In genomic region chr16:11585460-11586374, GRCh38 we compare ENCODE assay signal across 1 cellular context.
A peak's percentile ranks its signal among the peaks of the same experiment; 100 is the strongest.
TF ChIP-seq lines count a peak whose summit lies in the region.

No MANE protein-coding gene starts in this region.

TF ChIP-seq in HepG2, 621 proteins besides CTCF, POLR2A, EP300 and RAD21 (continued from another document):
- no peak for TF ChIP-seq ZBED4 (CRISPR knock-in tag; IDR thresholded peaks at IDR 0.05; ENCODE audit: borderline replicate concordance)
- no peak for TF ChIP-seq NFRKB (IDR thresholded peaks at IDR 0.05)
- TF ChIP-seq ZMAT3 (CRISPR knock-in tag; conservative IDR thresholded peaks at IDR 0.05), result 0 out of 2 replicates have a peak, but pooled peaks have one; percentile 36
- TF ChIP-seq NR2F6 (IDR thresholded peaks at IDR 0.05), result no peak
- TF ChIP-seq NR2F6 (CRISPR knock-in tag; IDR thresholded peaks at IDR 0.05), result no peak
- TF ChIP-seq ZNF703 (CRISPR knock-in tag; IDR thresholded peaks at IDR 0.05; ENCODE audit: borderline replicate concordance), result no peak
- no peak for TF ChIP-seq PAWR (CRISPR knock-in tag; IDR thresholded peaks at IDR 0.05; ENCODE audit: borderline replicate concordance)
- peak; percentile 53 for TF ChIP-seq MYC (CRISPR knock-in tag; IDR thresholded peaks at IDR 0.05; ENCODE audit: borderline replicate concordance)
- TF ChIP-seq SMAD9 (CRISPR knock-in tag; IDR thresholded peaks at IDR 0.05), result no peak
- TF ChIP-seq ATF7 (IDR thresholded peaks at IDR 0.05), result no peak
- TF ChIP-seq ATF7 (CRISPR knock-in tag; IDR thresholded peaks at IDR 0.05), result no peak
- TF ChIP-seq FOXA3 (CRISPR knock-in tag; IDR thresholded peaks at IDR 0.05), result no peak; the same call in 1 of the 2 replicates
- TF ChIP-seq ZNF382 (CRISPR knock-in tag; IDR thresholded peaks at IDR 0.05; ENCODE audit: borderline replicate concordance), result no peak
- 0 out of 2 replicates have a peak, but pooled peaks have one; percentile 55 for TF ChIP-seq SP4 (CRISPR knock-in tag; IDR thresholded peaks at IDR 0.05)
- TF ChIP-seq ETV5 (CRISPR knock-in tag; IDR thresholded peaks at IDR 0.05; ENCODE audit: borderline replicate concordance), result no peak
- 0 out of 2 replicates have a peak, but pooled peaks have one; percentile 58 for TF ChIP-seq ZNF740 (CRISPR knock-in tag; IDR thresholded peaks at IDR 0.05)
- TF ChIP-seq TAF1 (CRISPR knock-in tag; IDR thresholded peaks at IDR 0.05), result peak; percentile 60; the same call in 1 of the 2 replicates
- 0 out of 2 replicates have a peak, but pooled peaks have one; percentile 52 for TF ChIP-seq ZNF34 (CRISPR knock-in tag; IDR thresholded peaks at IDR 0.05; ENCODE audit: borderline replicate concordance)
- TF ChIP-seq E2F5 (CRISPR knock-in tag; conservative IDR thresholded peaks at IDR 0.05), result 0 out of 2 replicates have a peak, but pooled peaks have one; percentile 48
- no peak for TF ChIP-seq ARHGAP35 (CRISPR knock-in tag; IDR thresholded peaks at IDR 0.05; ENCODE audit: borderline replicate concordance)
- TF ChIP-seq ZNF879 (CRISPR knock-in tag; IDR thresholded peaks at IDR 0.05), result peak; percentile 47; the same call in 1 of the 2 replicates
- no peak for TF ChIP-seq ARNT (IDR thresholded peaks at IDR 0.05)
- TF ChIP-seq CBX5 (CRISPR knock-in tag; IDR thresholded peaks at IDR 0.05; ENCODE audit: borderline replicate concordance), result no peak
- TF ChIP-seq GPN1 (CRISPR knock-in tag; IDR thresholded peaks at IDR 0.05; ENCODE audit: borderline replicate concordance), result peak; percentile 90; the same call in 1 of the 2 replicates
- TF ChIP-seq KLF15 (CRISPR knock-in tag; IDR thresholded peaks at IDR 0.05; ENCODE audit: borderline replicate concordance), result no peak
- TF ChIP-seq ZNF792 (CRISPR knock-in tag; IDR thresholded peaks at IDR 0.05), result peak; percentile 53; the same call in 1 of the 2 replicates
- TF ChIP-seq ZBTB25 (CRISPR knock-in tag; IDR thresholded peaks at IDR 0.05), result peak; percentile 19; the same call in 1 of the 2 replicates
- TF ChIP-seq LBX2 (CRISPR knock-in tag; IDR thresholded peaks at IDR 0.05; ENCODE audit: borderline replicate concordance), result peak; percentile 90; the same call in 1 of the 2 replicates
- TF ChIP-seq ZBTB20 (CRISPR knock-in tag; IDR thresholded peaks at IDR 0.05; ENCODE audit: borderline replicate concordance, low read depth), result 0 out of 2 replicates have a peak, but pooled peaks have one; percentile 53
- TF ChIP-seq AGO2 (optimal IDR thresholded peaks at IDR 0.05; ENCODE audit: low read depth, low read length), result peak; percentile 79
- TF ChIP-seq ZKSCAN5 (CRISPR knock-in tag; IDR thresholded peaks at IDR 0.05), result peak; percentile 73; the same call in 1 of the 2 replicates
- TF ChIP-seq ZNF607 (CRISPR knock-in tag; IDR thresholded peaks at IDR 0.05; ENCODE audit: borderline replicate concordance), result no peak
- peak; percentile 72 for TF ChIP-seq HNF1B (CRISPR knock-in tag; IDR thresholded peaks at IDR 0.05)
- TF ChIP-seq ZNF615 (CRISPR knock-in tag; IDR thresholded peaks at IDR 0.05; ENCODE audit: borderline replicate concordance), result no peak
- TF ChIP-seq ZNF30 (CRISPR knock-in tag; IDR thresholded peaks at IDR 0.05), result no peak
- no peak for TF ChIP-seq SMARCC2 (IDR thresholded peaks at IDR 0.05)
- TF ChIP-seq U2AF1 (optimal IDR thresholded peaks at IDR 0.05; ENCODE audit: low read depth, low read length), result no peak
- TF ChIP-seq POGK (CRISPR knock-in tag; conservative IDR thresholded peaks at IDR 0.05), result peak; percentile 73; the same call in 1 of the 2 replicates
- peak; percentile 31 for TF ChIP-seq MEIS2 (CRISPR knock-in tag; IDR thresholded peaks at IDR 0.05)
- no peak for TF ChIP-seq SNRNP70 (IDR thresholded peaks at IDR 0.05; ENCODE audit: low read depth, low read length)
- no peak for TF ChIP-seq ZNF326 (CRISPR knock-in tag; IDR thresholded peaks at IDR 0.05; ENCODE audit: borderline replicate concordance)
- no peak; the same call in 1 of the 2 replicates for TF ChIP-seq ZNF777 (CRISPR knock-in tag; IDR thresholded peaks at IDR 0.05)
- TF ChIP-seq ASH2L (IDR thresholded peaks at IDR 0.05; ENCODE audit: insufficient read length, low read depth, low read length), result peak; percentile 4
- TF ChIP-seq ZNF564 (CRISPR knock-in tag; IDR thresholded peaks at IDR 0.05), result no peak
- TF ChIP-seq ZNF260 (CRISPR knock-in tag; IDR thresholded peaks at IDR 0.05; ENCODE audit: borderline replicate concordance, low read depth), result no peak
